21 cellular contexts compared by ENCODE assay signal in the genomic region with DNA sequence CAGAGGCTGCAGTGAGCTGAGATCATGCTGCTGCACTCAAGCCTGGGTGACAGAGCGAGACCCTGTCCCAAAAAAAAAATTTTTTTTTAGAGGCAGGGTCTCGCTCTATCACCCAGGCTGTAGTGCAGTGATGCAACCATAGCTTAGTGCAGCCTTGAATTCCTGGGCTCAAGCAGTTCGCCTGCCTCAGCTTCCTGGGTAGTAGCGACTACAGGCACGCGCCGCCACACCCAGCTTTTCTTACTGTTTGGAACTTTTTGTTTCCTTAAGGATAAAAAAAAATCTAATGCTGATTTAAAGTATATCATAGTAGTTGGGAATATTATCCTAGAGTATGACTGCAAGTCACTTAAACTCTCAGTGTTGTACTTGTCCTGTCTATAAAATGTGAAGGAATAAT. TPM values are rescaled to one million over a fixed set of nuclear protein-coding genes. Genes with fewer than 3 reads are reported as not detected.
DNase-seq lines count a peak whose midpoint lies in the region; ATAC-seq and TF ChIP-seq lines count a peak whose summit lies in the region.
"Had no signal": no experiment of that assay in that cellular context is flagged by ENCODE, and none has a peak within 500 bp of the region (broad histone marks: within the 10 kb centered on the region; RNA-seq: fewer than 3 reads in every experiment).

No MANE protein-coding gene starts in this region.

- H3K4me3 ChIP-seq in Loucy (ENCODE audit: low read length, poor library complexity, severe bottlenecking), result no peak overlapping the region
- peak overlapping the region; percentile 2 for H3K4me3 ChIP-seq in SU-DHL-6 (ENCODE audit: insufficient read depth, low read length, poor library complexity, severe bottlenecking)
- no peak overlapping the region for H3K4me3 ChIP-seq in mucosa of descending colon
- H3K4me3 ChIP-seq in transverse colon, result no peak overlapping the region

- TF ChIP-seq EP300 in transverse colon (IDR thresholded peaks at IDR 0.05; ENCODE audit: low read depth), result no peak

- DNase-seq in mucosa of descending colon (peak; percentile 59 to 78 (median 64)), transverse colon (peak; percentile 69), DMS114 treated with DMSO at 0.1 percent for 48 hours (lab: John Stamatoyannopoulos, UW; ENCODE audit: unreplicated experiment) (no peak)
- DNase-seq in central memory CD4-positive, alpha-beta T cell, result no peak
- DNase-seq: AML-193, GDM1, GOT3, KG1, NCI-H1092, NCI-H146, NCI-H2081, NCI-H446 treated with DMSO at 0.1 percent for 48 hours, NCI-H69, PC-3, SIG-M5, T-helper 1 cell had no signal

- peak overlapping the region; percentile 1 for H3K4me2 ChIP-seq in Loucy (ENCODE audit: low read depth, low read length, poor library complexity, severe bottlenecking)
- H3K4me2 ChIP-seq in SU-DHL-6 (ENCODE audit: low read depth, low read length, poor library complexity, severe bottlenecking), result peak overlapping the region; percentile 90

- H3K4me1 ChIP-seq in Loucy (ENCODE audit: insufficient read depth, low read length, poor library complexity, severe bottlenecking), result peaks cover 41% of the 10 kb centered on the region
- H3K4me1 ChIP-seq in mucosa of descending colon (ENCODE audit: low read depth), result peaks cover 29% of the 10 kb centered on the region
- peaks cover 0 to 72% (median 26%) of the 10 kb centered on the region in 4 donors for H3K4me1 ChIP-seq in transverse colon

- H3K9ac ChIP-seq in Loucy (ENCODE audit: low read depth, low read length, poor library complexity, severe bottlenecking), result no peak overlapping the region
- H3K9ac ChIP-seq in SU-DHL-6 (ENCODE audit: low read length), result no peak overlapping the region

- ATAC-seq in mucosa of descending colon (peak; percentile 64), HG03521 (IDR thresholded peaks at IDR 0.05; ENCODE audit: unreplicated experiment) (no peak)
- ATAC-seq: HepG2, PC-3, SK-N-SH treated with all-trans-retinoic acid at 6 μM for 48 hours had no signal

- H3K36me3 ChIP-seq in Loucy (ENCODE audit: insufficient read depth, low read length) (peaks cover 14% of the 10 kb centered on the region), SU-DHL-6 (ENCODE audit: low read length) (peaks cover 15% of the 10 kb centered on the region; the same call in 1 of the 2 replicates), mucosa of descending colon (ENCODE audit: low read depth) (no peaks in the 10 kb centered on the region), transverse colon (peaks cover 0 to 16% (median 4%) of the 10 kb centered on the region in 4 donors)

- H3K9me2 ChIP-seq in Loucy (replicated peaks; ENCODE audit: low read depth, low read length) (no peaks in the 10 kb centered on the region), SU-DHL-6 (replicated peaks; ENCODE audit: insufficient read depth, low read length) (no peaks in the 10 kb centered on the region)

- no peaks in the 10 kb centered on the region for H3K9me3 ChIP-seq in Loucy (ENCODE audit: insufficient read depth, low read depth, low read length)
- no peaks in the 10 kb centered on the region for H3K9me3 ChIP-seq in SU-DHL-6 (ENCODE audit: insufficient read depth, low read length)
- no peaks in the 10 kb centered on the region for H3K9me3 ChIP-seq in mucosa of descending colon
- no peaks in the 10 kb centered on the region for H3K9me3 ChIP-seq in transverse colon

- 68 to 73% methylated on average over 6 to 7 of the region's 7 CpGs for WGBS in transverse colon (ENCODE audit: low coverage in 1 of 2), 2 donors

- in situ Hi-C loops in transverse colon (cut with MboI; ENCODE audit: low pct_ligation_motif_present in 1 of 4, low pct_unique_long_range_greater_than_20kb in 1 of 4, low sequenced_read_pairs in 3 of 4), result no loop called here

- TF ChIP-seq CTCF in Loucy (conservative IDR thresholded peaks at IDR 0.05; ENCODE audit: low read length) (no peak), SU-DHL-6 (IDR thresholded peaks at IDR 0.05; ENCODE audit: insufficient read depth, low read length, poor library complexity, severe bottlenecking) (no peak), mucosa of descending colon (IDR thresholded peaks at IDR 0.05) (no peak), transverse colon (IDR thresholded peaks at IDR 0.05) (no peak)

- TF ChIP-seq POLR2A in transverse colon (IDR thresholded peaks at IDR 0.05), result no peak

- intact Hi-C loops in mucosa of descending colon (cut with DNase I, micrococcal nuclease) (loop anchor here in 1 of 2 donors (10.0 kb wide), 1 partner anchor 52 kb away; no protein-coding TSS in a partner anchor), transverse colon (cut with DNase I; ENCODE audit: low total_unique reads) (no loop called here)

- peak overlapping the region; percentile 92 for H3K27ac ChIP-seq in SU-DHL-6 (ENCODE audit: low read depth, low read length)
- H3K27ac ChIP-seq in transverse colon, result peak overlapping the region; percentile 73 to 98 (median 88)

- H3K79me2 ChIP-seq in Loucy (ENCODE audit: insufficient read depth, low read length) (peaks cover 13% of the 10 kb centered on the region), SU-DHL-6 (ENCODE audit: insufficient read depth, low read length) (peaks cover 42% of the 10 kb centered on the region; the same call in 1 of the 2 replicates)

- H3K27me3 ChIP-seq in Loucy (ENCODE audit: insufficient read depth, low read length, poor library complexity, severe bottlenecking) (no peaks in the 10 kb centered on the region), SU-DHL-6 (ENCODE audit: low read length) (no peaks in the 10 kb centered on the region), transverse colon (no peaks in the 10 kb centered on the region)

- H2AFZ ChIP-seq in Loucy (ENCODE audit: low read length) (no peak overlapping the region), SU-DHL-6 (ENCODE audit: low read depth, low read length, severe bottlenecking) (no peak overlapping the region)

- no peaks in the 10 kb centered on the region for H3F3A ChIP-seq in Loucy (ENCODE audit: low read depth)
- H3F3A ChIP-seq in SU-DHL-6 (ENCODE audit: insufficient read depth), result peaks cover 45% of the 10 kb centered on the region

- H4K20me1 ChIP-seq in Loucy (ENCODE audit: insufficient read depth, low read length, poor library complexity, severe bottlenecking), result no peaks in the 10 kb centered on the region
- no peaks in the 10 kb centered on the region for H4K20me1 ChIP-seq in SU-DHL-6 (ENCODE audit: low read depth, low read length)

RNA-seq across cellular contexts. Expression of gene TMEM19, which starts 7.2 kb away (rescaled TPM):
- total RNA-seq in mucosa of descending colon (10 to 100 TPM; 25.3 to 41.7 (median 37.3) TPM), transverse colon (10 to 100 TPM in 2 of 4 donors, 1 to 10 TPM in 2; 7.9 to 41.1 (median 20.4) TPM)

RNA-seq across cellular contexts. Expression of gene THAP2, which starts 29.0 kb away (rescaled TPM):
- total RNA-seq in mucosa of descending colon, result 1 to 10 TPM; 3.2 to 4.6 (median 3.9) TPM
- total RNA-seq in transverse colon, result 1 to 10 TPM in 3 of 4 donors, not detected in 1; 2.8 to 3.5 (median 3.3) TPM

RNA-seq across cellular contexts. Expression of gene ZFC3H1, which starts 29.5 kb away (rescaled TPM):
- 10 to 100 TPM; 49.0 to 64.1 (median 57.0) TPM for total RNA-seq in mucosa of descending colon
- total RNA-seq in transverse colon, result 100 to 1,000 TPM in 2 of 4 donors, 10 to 100 TPM in 2; 61.9 to 141 (median 91.6) TPM

Comparison
In these comparisons a context has a peak if more than half of its experiments do, and no peak if none do; other contexts are left out.
1. DNase-seq: peak in mucosa of descending colon (3 of 3) and transverse colon (single experiment); none in DMS114 treated with DMSO at 0.1 percent for 48 hours (single experiment) and central memory CD4-positive, alpha-beta T cell (single experiment).